Comparison of ENCODE assay signal across 8 cellular contexts in genomic region chr2:47335137-47335603, GRCh38. TPM values are rescaled to one million over a fixed set of nuclear protein-coding genes. Genes with fewer than 3 reads are reported as not detected.
DNase-seq lines count a peak whose midpoint lies in the region; ATAC-seq lines count a peak whose summit lies in the region.

No MANE protein-coding gene starts in this region.

- DNase-seq in DMS153 treated with DMSO at 0.1 percent for 48 hours (lab: John Stamatoyannopoulos, UW; ENCODE audit: unreplicated experiment) (peak; percentile 57), NCI-H2081 treated with DMSO at 0.1 percent for 48 hours (lab: John Stamatoyannopoulos, UW) (peak; percentile 75), SIG-M5 treated with dmso at 0.1 percent for 504 hours (lab: John Stamatoyannopoulos, UW; ENCODE audit: unreplicated experiment) (peak; percentile 84), amygdala (lab: John Stamatoyannopoulos, UW) (peak in 40 of 56 donors; percentile 11 to 81 (median 34)), glomerular endothelial cell (ENCODE audit: extremely low read depth, low read depth, low spot score) (peak; percentile 55), myocyte (ENCODE audit: low read depth) (peak; percentile 72)

- peak overlapping the region; percentile 5 for H3K27ac ChIP-seq in temporal lobe (ENCODE audit: low read depth, low read length)

- peak; percentile 48 for ATAC-seq in HG02678 (IDR thresholded peaks at IDR 0.05; ENCODE audit: unreplicated experiment)

RNA-seq across cellular contexts. Expression of gene EPCAM, which starts 33.9 kb away (rescaled TPM):
- 0.78 and 1.1 TPM in 2 replicates for total RNA-seq in glomerular endothelial cell
- 0.11 TPM in 1 of 2 replicates, not detected in the other for total RNA-seq in myocyte
- not detected for polyA plus RNA-seq in myocyte (2012)
- 14.0 TPM for total RNA-seq in temporal lobe

Comparison
In these comparisons a context has a peak if more than half of its experiments do, and no peak if none do; other contexts are left out.
1. Peak in every context shown above with its lines: DNase-seq, ATAC-seq and H3K27ac ChIP-seq.
2. DNase-seq: peak in every context shown above with its lines; median percentile 84 in SIG-M5 treated with dmso at 0.1 percent for 504 hours; 75 in NCI-H2081 treated with DMSO at 0.1 percent for 48 hours; 72 in myocyte; 57 in DMS153 treated with DMSO at 0.1 percent for 48 hours; 55 in glomerular endothelial cell; 34 in amygdala.